1 cellular context compared by ENCODE assay signal in the genomic region with DNA sequence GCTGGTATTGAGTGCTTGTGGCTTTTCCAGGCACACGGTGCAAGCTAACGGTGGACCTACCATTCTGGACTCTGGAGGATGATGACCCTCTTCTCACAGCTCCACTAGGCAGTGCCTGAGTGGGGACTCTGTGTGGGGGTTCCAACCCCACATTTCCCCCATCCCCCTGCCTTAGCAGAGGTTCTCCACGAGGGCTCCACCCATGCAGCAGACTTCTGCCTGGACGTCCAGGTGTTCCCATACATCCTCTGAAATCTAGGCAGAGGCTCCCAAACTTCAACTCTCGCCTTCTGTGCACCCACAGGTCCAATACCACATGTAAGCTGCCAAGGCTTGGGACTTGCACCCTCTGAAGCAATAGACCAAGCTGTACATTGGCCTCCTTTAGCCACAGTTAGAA.
TF ChIP-seq lines count a peak whose summit lies in the region.

No MANE protein-coding gene starts in this region.

TF ChIP-seq in GM23338, 12 proteins besides CTCF, POLR2A, EP300 and RAD21:
- TF ChIP-seq, protein P1, sequence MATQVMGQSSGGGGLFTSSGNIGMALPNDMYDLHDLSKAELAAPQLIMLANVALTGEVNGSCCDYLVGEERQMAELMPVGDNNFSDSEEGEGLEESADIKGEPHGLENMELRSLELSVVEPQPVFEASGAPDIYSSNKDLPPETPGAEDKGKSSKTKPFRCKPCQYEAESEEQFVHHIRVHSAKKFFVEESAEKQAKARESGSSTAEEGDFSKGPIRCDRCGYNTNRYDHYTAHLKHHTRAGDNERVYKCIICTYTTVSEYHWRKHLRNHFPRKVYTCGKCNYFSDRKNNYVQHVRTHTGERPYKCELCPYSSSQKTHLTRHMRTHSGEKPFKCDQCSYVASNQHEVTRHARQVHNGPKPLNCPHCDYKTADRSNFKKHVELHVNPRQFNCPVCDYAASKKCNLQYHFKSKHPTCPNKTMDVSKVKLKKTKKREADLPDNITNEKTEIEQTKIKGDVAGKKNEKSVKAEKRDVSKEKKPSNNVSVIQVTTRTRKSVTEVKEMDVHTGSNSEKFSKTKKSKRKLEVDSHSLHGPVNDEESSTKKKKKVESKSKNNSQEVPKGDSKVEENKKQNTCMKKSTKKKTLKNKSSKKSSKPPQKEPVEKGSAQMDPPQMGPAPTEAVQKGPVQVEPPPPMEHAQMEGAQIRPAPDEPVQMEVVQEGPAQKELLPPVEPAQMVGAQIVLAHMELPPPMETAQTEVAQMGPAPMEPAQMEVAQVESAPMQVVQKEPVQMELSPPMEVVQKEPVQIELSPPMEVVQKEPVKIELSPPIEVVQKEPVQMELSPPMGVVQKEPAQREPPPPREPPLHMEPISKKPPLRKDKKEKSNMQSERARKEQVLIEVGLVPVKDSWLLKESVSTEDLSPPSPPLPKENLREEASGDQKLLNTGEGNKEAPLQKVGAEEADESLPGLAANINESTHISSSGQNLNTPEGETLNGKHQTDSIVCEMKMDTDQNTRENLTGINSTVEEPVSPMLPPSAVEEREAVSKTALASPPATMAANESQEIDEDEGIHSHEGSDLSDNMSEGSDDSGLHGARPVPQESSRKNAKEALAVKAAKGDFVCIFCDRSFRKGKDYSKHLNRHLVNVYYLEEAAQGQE (IDR thresholded peaks at IDR 0.05; ENCODE audit: unreplicated experiment), result no peak
- no peak for TF ChIP-seq EZH2 (IDR thresholded peaks at IDR 0.05; ENCODE audit: low read depth, unreplicated experiment)
- no peak for TF ChIP-seq JUNB (IDR thresholded peaks at IDR 0.05; ENCODE audit: unreplicated experiment)
- TF ChIP-seq EZH2phosphoT487 (IDR thresholded peaks at IDR 0.05; ENCODE audit: unreplicated experiment), result no peak
- TF ChIP-seq, protein P2, sequence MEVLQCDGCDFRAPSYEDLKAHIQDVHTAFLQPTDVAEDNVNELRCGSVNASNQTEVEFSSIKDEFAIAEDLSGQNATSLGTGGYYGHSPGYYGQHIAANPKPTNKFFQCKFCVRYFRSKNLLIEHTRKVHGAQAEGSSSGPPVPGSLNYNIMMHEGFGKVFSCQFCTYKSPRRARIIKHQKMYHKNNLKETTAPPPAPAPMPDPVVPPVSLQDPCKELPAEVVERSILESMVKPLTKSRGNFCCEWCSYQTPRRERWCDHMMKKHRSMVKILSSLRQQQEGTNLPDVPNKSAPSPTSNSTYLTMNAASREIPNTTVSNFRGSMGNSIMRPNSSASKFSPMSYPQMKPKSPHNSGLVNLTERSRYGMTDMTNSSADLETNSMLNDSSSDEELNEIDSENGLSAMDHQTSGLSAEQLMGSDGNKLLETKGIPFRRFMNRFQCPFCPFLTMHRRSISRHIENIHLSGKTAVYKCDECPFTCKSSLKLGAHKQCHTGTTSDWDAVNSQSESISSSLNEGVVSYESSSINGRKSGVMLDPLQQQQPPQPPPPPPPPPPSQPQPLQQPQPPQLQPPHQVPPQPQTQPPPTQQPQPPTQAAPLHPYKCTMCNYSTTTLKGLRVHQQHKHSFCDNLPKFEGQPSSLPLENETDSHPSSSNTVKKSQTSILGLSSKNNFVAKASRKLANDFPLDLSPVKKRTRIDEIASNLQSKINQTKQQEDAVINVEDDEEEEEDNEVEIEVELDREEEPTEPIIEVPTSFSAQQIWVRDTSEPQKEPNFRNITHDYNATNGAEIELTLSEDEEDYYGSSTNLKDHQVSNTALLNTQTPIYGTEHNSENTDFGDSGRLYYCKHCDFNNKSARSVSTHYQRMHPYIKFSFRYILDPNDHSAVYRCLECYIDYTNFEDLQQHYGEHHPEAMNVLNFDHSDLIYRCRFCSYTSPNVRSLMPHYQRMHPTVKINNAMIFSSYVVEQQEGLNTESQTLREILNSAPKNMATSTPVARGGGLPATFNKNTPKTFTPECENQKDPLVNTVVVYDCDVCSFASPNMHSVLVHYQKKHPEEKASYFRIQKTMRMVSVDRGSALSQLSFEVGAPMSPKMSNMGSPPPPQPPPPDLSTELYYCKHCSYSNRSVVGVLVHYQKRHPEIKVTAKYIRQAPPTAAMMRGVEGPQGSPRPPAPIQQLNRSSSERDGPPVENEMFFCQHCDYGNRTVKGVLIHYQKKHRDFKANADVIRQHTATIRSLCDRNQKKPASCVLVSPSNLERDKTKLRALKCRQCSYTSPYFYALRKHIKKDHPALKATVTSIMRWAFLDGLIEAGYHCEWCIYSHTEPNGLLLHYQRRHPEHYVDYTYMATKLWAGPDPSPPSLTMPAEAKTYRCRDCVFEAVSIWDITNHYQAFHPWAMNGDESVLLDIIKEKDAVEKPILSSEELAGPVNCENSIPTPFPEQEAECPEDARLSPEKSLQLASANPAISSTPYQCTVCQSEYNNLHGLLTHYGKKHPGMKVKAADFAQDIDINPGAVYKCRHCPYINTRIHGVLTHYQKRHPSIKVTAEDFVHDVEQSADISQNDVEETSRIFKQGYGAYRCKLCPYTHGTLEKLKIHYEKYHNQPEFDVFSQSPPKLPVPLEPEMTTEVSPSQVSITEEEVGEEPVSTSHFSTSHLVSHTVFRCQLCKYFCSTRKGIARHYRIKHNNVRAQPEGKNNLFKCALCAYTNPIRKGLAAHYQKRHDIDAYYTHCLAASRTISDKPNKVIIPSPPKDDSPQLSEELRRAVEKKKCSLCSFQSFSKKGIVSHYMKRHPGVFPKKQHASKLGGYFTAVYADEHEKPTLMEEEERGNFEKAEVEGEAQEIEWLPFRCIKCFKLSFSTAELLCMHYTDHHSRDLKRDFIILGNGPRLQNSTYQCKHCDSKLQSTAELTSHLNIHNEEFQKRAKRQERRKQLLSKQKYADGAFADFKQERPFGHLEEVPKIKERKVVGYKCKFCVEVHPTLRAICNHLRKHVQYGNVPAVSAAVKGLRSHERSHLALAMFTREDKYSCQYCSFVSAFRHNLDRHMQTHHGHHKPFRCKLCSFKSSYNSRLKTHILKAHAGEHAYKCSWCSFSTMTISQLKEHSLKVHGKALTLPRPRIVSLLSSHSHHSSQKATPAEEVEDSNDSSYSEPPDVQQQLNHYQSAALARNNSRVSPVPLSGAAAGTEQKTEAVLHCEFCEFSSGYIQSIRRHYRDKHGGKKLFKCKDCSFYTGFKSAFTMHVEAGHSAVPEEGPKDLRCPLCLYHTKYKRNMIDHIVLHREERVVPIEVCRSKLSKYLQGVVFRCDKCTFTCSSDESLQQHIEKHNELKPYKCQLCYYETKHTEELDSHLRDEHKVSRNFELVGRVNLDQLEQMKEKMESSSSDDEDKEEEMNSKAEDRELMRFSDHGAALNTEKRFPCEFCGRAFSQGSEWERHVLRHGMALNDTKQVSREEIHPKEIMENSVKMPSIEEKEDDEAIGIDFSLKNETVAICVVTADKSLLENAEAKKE (CRISPR knock-in tag; IDR thresholded peaks at IDR 0.05), result no peak
- no peak for TF ChIP-seq CREB1 (CRISPR knock-in tag; IDR thresholded peaks at IDR 0.05; ENCODE audit: low read depth)
- TF ChIP-seq POLR2AphosphoS5 (IDR thresholded peaks at IDR 0.05; ENCODE audit: low read depth), result no peak
- no peak for TF ChIP-seq ZNF331 (CRISPR knock-in tag; IDR thresholded peaks at IDR 0.05; ENCODE audit: low read depth)
- TF ChIP-seq ZNF114 (CRISPR knock-in tag; IDR thresholded peaks at IDR 0.05), result no peak
- no peak for TF ChIP-seq STAT1 (IDR thresholded peaks at IDR 0.05; ENCODE audit: unreplicated experiment)
- no peak for TF ChIP-seq NANOG (IDR thresholded peaks at IDR 0.05; ENCODE audit: borderline replicate concordance)
- TF ChIP-seq, protein P3, sequence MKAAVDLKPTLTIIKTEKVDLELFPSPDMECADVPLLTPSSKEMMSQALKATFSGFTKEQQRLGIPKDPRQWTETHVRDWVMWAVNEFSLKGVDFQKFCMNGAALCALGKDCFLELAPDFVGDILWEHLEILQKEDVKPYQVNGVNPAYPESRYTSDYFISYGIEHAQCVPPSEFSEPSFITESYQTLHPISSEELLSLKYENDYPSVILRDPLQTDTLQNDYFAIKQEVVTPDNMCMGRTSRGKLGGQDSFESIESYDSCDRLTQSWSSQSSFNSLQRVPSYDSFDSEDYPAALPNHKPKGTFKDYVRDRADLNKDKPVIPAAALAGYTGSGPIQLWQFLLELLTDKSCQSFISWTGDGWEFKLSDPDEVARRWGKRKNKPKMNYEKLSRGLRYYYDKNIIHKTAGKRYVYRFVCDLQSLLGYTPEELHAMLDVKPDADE (IDR thresholded peaks at IDR 0.05), result no peak
TF ChIP-seq in GM23338: peak in this region for 0.
